In genomic region chr13:28624707-28625432, GRCh38 we compare ENCODE assay signal across 26 cellular contexts.
"Had no signal": no experiment of that assay in that cellular context is flagged by ENCODE, and none has a peak within 500 bp of the region (broad histone marks: within the 10 kb centered on the region; RNA-seq: fewer than 3 reads in every experiment).

No MANE protein-coding gene starts in this region.

- H3K4me3 Mint-ChIP-seq: activated CD8-positive, alpha-beta T cell treated with anti-CD3 and anti-CD28 coated beads, Interleukin-2, amount 10 ng/mL, durations not matched to agents 7 days and 5 days; activated naive CD4-positive, alpha-beta T cell treated with anti-CD3 and anti-CD28 coated beads, Interleukin-2, amount 50 U/mL, for 24 hours; T-helper 2 cell treated with Interferon-gamma antibody and Interleukin-4, amounts not matched to agents 5 μg/mL and 100 μg/mL, for 36 hours had no signal

- H3K27ac Mint-ChIP-seq: activated CD8-positive, alpha-beta T cell treated with anti-CD3 and anti-CD28 coated beads, Interleukin-2, amount 10 ng/mL, durations not matched to agents 7 days and 5 days; activated naive CD4-positive, alpha-beta T cell treated with anti-CD3 and anti-CD28 coated beads, Interleukin-2, amount 50 U/mL, for 24 hours; T-helper 2 cell treated with Interferon-gamma antibody and Interleukin-4, amounts not matched to agents 5 μg/mL and 100 μg/mL, for 36 hours had no signal

- H3K4me3 ChIP-seq: SK-N-MC had no signal

- DNase-seq: activated CD4-positive, alpha-beta T cell treated with anti-CD3 and anti-CD28 coated beads for 4 hours; activated CD8-positive, alpha-beta memory T cell treated with anti-CD3 and anti-CD28 coated beads, Interleukin-2, amount 50 U/mL, for 48 hours; activated CD8-positive, alpha-beta T cell treated with anti-CD3 and anti-CD28 coated beads, Interleukin-2, amount 10 ng/mL, durations not matched to agents 7 days and 5 days; activated naive CD4-positive, alpha-beta T cell; activated T-cell treated with anti-CD3 and anti-CD28 coated beads, Interleukin-2, amount 50 U/mL, for 1 hour; aorta; Kasumi-1; KBM-7; NCI-H1048; NCI-H2029; NCI-H2107; NCI-H2171 treated with DMSO at 0.1 percent for 48 hours; NCI-H345; NCI-H510A; NCI-H526 treated with DMSO at 0.1 percent for 48 hours; NCI-H82; OCI-M1; RPMI8226; SW 1271 had no signal

- H3K36me3 Mint-ChIP-seq: activated naive CD4-positive, alpha-beta T cell treated with anti-CD3 and anti-CD28 coated beads, Interleukin-2, amount 50 U/mL, for 24 hours had no signal

- H3K27me3 Mint-ChIP-seq: activated naive CD4-positive, alpha-beta T cell treated with anti-CD3 and anti-CD28 coated beads, Interleukin-2, amount 50 U/mL, for 24 hours had no signal

- H3K27ac ChIP-seq: SK-N-MC had no signal

- FAIRE-seq: bronchial epithelial cell had no signal

- ATAC-seq: activated CD4-positive, CD25-positive, alpha-beta regulatory T cell treated with anti-CD3 and anti-CD28 coated beads, Interleukin-2, amount 50 U/mL, for 24 hours; activated CD8-positive, alpha-beta T cell treated with anti-CD3 and anti-CD28 coated beads, Interleukin-2, amount 10 ng/mL, durations not matched to agents 7 days and 5 days; Panc1; Right ventricle myocardium inferior had no signal

- H3K9me3 Mint-ChIP-seq: activated naive CD4-positive, alpha-beta T cell treated with anti-CD3 and anti-CD28 coated beads, Interleukin-2, amount 50 U/mL, for 24 hours; T-helper 2 cell treated with Interferon-gamma antibody and Interleukin-4, amounts not matched to agents 5 μg/mL and 100 μg/mL, for 36 hours had no signal
